ENCODE assay signal across 1 cellular context in genomic region chr16:87464691-87465300, GRCh38.
TF ChIP-seq lines count a peak whose summit lies in the region.

No MANE protein-coding gene starts in this region.

TF ChIP-seq in K562, 482 proteins besides CTCF, POLR2A, EP300 and RAD21 (continued from another document and continues in another):
- no peak for TF ChIP-seq ZNF512 (tag; IDR thresholded peaks at IDR 0.05)
- no peak for TF ChIP-seq NFE2 (IDR thresholded peaks at IDR 0.05; ENCODE audit: low read depth)
- no peak for TF ChIP-seq KLF1 (tag; IDR thresholded peaks at IDR 0.05)
- TF ChIP-seq ELK1 (CRISPR knock-in tag; IDR thresholded peaks at IDR 0.05), result no peak
- TF ChIP-seq ZNF282 (CRISPR knock-in tag; IDR thresholded peaks at IDR 0.05), result no peak
- no peak for TF ChIP-seq ATF2 (CRISPR knock-in tag; IDR thresholded peaks at IDR 0.05)
- TF ChIP-seq NFRKB (IDR thresholded peaks at IDR 0.05; ENCODE audit: low read depth), result peak; percentile 30; the same call in 1 of the 2 replicates
- no peak for TF ChIP-seq ATF1 (CRISPR knock-in tag; IDR thresholded peaks at IDR 0.05)
- peak; percentile 60 for TF ChIP-seq ATF1 (tag; IDR thresholded peaks at IDR 0.05)
- TF ChIP-seq JUND (IDR thresholded peaks at IDR 0.05; ENCODE audit: borderline replicate concordance, low read depth, low read length), result peak; percentile 84; the same call in 1 of the 2 replicates
- TF ChIP-seq JUND (tag; IDR thresholded peaks at IDR 0.05; ENCODE audit: borderline replicate concordance, low read depth, low read length), result peak; percentile 78; the same call in 2 of the 3 replicates
- peak; percentile 45 for TF ChIP-seq GABPA (tag; conservative IDR thresholded peaks at IDR 0.05; ENCODE audit: low read depth)
- TF ChIP-seq AFF4 (CRISPR knock-in tag; IDR thresholded peaks at IDR 0.05), result peak; percentile 78; the same call in 1 of the 2 replicates
- peak; percentile 12; the same call in 1 of the 2 replicates for TF ChIP-seq RNF2 (IDR thresholded peaks at IDR 0.05)
- TF ChIP-seq OTX1 (CRISPR knock-in tag; IDR thresholded peaks at IDR 0.05), result peak; percentile 50; the same call in 1 of the 2 replicates
- TF ChIP-seq NFIX (CRISPR knock-in tag; IDR thresholded peaks at IDR 0.05; ENCODE audit: low read depth), result no peak
- TF ChIP-seq HES1 (IDR thresholded peaks at IDR 0.05; ENCODE audit: low read depth), result peak; percentile 20; the same call in 1 of the 2 replicates
- TF ChIP-seq ZNF274 (IDR thresholded peaks at IDR 0.05; ENCODE audit: borderline replicate concordance, low read depth, low read length), result no peak
- peak in 1 of 3 experiments; percentile 54; a peak in 2 of 6 replicates for TF ChIP-seq ZBTB11 (CRISPR knock-in tag; IDR thresholded peaks at IDR 0.05)
- TF ChIP-seq TFE3 (CRISPR knock-in tag; IDR thresholded peaks at IDR 0.05), result peak; percentile 57
- TF ChIP-seq ZBTB9 (CRISPR knock-in tag; IDR thresholded peaks at IDR 0.05), result peak; percentile 46; the same call in 1 of the 2 replicates
- TF ChIP-seq ZNF592 (IDR thresholded peaks at IDR 0.05), result peak; percentile 60
